In genomic region chr16:71854369-71854948, GRCh38 we compare ENCODE assay signal across 21 cellular contexts. TPM values are rescaled to one million over a fixed set of nuclear protein-coding genes. Genes with fewer than 3 reads are reported as not detected.
DNase-seq lines count a peak whose midpoint lies in the region; ATAC-seq and TF ChIP-seq lines count a peak whose summit lies in the region.
"Had no signal": no experiment of that assay in that cellular context is flagged by ENCODE, and none has a peak within 500 bp of the region (broad histone marks: within the 10 kb centered on the region; RNA-seq: fewer than 3 reads in every experiment).

No MANE protein-coding gene starts in this region.

- H3K4me3 Mint-ChIP-seq in CD8-positive, alpha-beta T cell, result no peak overlapping the region
- peak overlapping the region; percentile 71 for H3K4me3 Mint-ChIP-seq in central memory CD8-positive, alpha-beta T cell
- no peak overlapping the region for H3K4me3 Mint-ChIP-seq in natural killer cell
- H3K4me3 Mint-ChIP-seq: activated naive CD8-positive, alpha-beta T cell treated with anti-CD3 and anti-CD28 coated beads, Interleukin-2, amount 10 ng/mL, durations not matched to agents 7 days and 5 days; dendritic cell treated with granulocyte-macrophage colony-stimulating factor and Interleukin-4, amounts not matched to agents 40 ng/mL and 50 ng/mL, for 4 days had no signal

- CTCF ChIA-PET in CD8-positive, alpha-beta T cell (lab: Charles Lee), result interaction anchor here (1.1 kb wide), 1 partner anchor 27 kb away, joined by 3 read pairs; no protein-coding TSS in a partner anchor

- DNase-seq in CD8-positive, alpha-beta T cell, result no peak
- DNase-seq in M059J (ENCODE audit: low read depth) (peak; percentile 68), natural killer cell (no peak), DMS53 treated with DMSO at 0.1 percent for 48 hours (lab: John Stamatoyannopoulos, UW; ENCODE audit: unreplicated experiment) (no peak)
- DNase-seq in central memory CD8-positive, alpha-beta T cell (ENCODE audit: low spot score in 2 of 2), result no peak
- DNase-seq in effector CD8-positive, alpha-beta T cell (lab: John Stamatoyannopoulos, UW), result no peak
- DNase-seq: activated CD4-positive, alpha-beta T cell treated with anti-CD3 and anti-CD28 coated beads, Interleukin-2, amount 50 U/mL, for 1 hour; activated naive CD8-positive, alpha-beta T cell treated with anti-CD3 and anti-CD28 coated beads, Interleukin-2, amount 10 ng/mL, durations not matched to agents 7 days and 5 days; brain microvascular endothelial cell; naive thymus-derived CD8-positive, alpha-beta T cell; NCI-H1417; NCI-H2171; NCI-H82; small intestine; stimulated activated CD4-positive, alpha-beta T cell treated with anti-CD3 and anti-CD28 coated beads, Interleukin-4, amount 100 ng/mL, for 24 hours; substantia nigra had no signal

- H3K27ac Mint-ChIP-seq in CD8-positive, alpha-beta T cell, result peak overlapping the region; percentile 70
- peak overlapping the region; percentile 78 for H3K27ac Mint-ChIP-seq in central memory CD8-positive, alpha-beta T cell (ENCODE audit: low read depth)
- peak overlapping the region; percentile 78 to 80 for H3K27ac Mint-ChIP-seq in natural killer cell
- H3K27ac Mint-ChIP-seq: activated naive CD8-positive, alpha-beta T cell treated with anti-CD3 and anti-CD28 coated beads, Interleukin-2, amount 10 ng/mL, durations not matched to agents 7 days and 5 days; dendritic cell treated with granulocyte-macrophage colony-stimulating factor and Interleukin-4, amounts not matched to agents 40 ng/mL and 50 ng/mL, for 4 days had no signal

- peaks cover 64% of the 10 kb centered on the region for H3K4me1 Mint-ChIP-seq in CD8-positive, alpha-beta T cell (ENCODE audit: low read depth)
- H3K4me1 Mint-ChIP-seq in central memory CD8-positive, alpha-beta T cell, result peaks cover 72% of the 10 kb centered on the region
- H3K4me1 Mint-ChIP-seq in natural killer cell, result peaks cover 37 to 59% of the 10 kb centered on the region in 2 donors

- POLR2A ChIA-PET in CD8-positive, alpha-beta T cell (lab: Charles Lee), result interaction anchor here (1.0 kb wide), 1 partner anchor 9 kb away, joined by 4 read pairs; the partner anchor contains the start of gene ATXN1L

- intact Hi-C loops in CD8-positive, alpha-beta T cell (cut with DNase I, micrococcal nuclease), result no loop called here
- intact Hi-C loops in natural killer cell (cut with micrococcal nuclease), result no loop called here

- H3K36me3 Mint-ChIP-seq in CD8-positive, alpha-beta T cell, result peaks cover 83% of the 10 kb centered on the region
- peaks cover 35% of the 10 kb centered on the region for H3K36me3 Mint-ChIP-seq in central memory CD8-positive, alpha-beta T cell (ENCODE audit: insufficient read depth)
- no peaks in the 10 kb centered on the region for H3K36me3 Mint-ChIP-seq in natural killer cell

- H3K36me3 ChIP-seq in CD8-positive, alpha-beta T cell (ENCODE audit: insufficient read depth, low read length), result peaks cover 22% of the 10 kb centered on the region

- no peak for TF ChIP-seq CTCF in CD8-positive, alpha-beta T cell (IDR thresholded peaks at IDR 0.05)
- TF ChIP-seq CTCF in natural killer cell (IDR thresholded peaks at IDR 0.05), result no peak

- no peak overlapping the region for H3K4me3 ChIP-seq in CD8-positive, alpha-beta T cell (ENCODE audit: low read depth, low read length)
- H3K4me3 ChIP-seq: gastroesophageal sphincter had no signal

- H3K27me3 Mint-ChIP-seq in CD8-positive, alpha-beta T cell (ENCODE audit: low read depth), result no peaks in the 10 kb centered on the region
- H3K27me3 Mint-ChIP-seq in central memory CD8-positive, alpha-beta T cell, result no peaks in the 10 kb centered on the region
- no peaks in the 10 kb centered on the region for H3K27me3 Mint-ChIP-seq in natural killer cell (ENCODE audit: low read depth in 2 of 2)
- H3K27me3 Mint-ChIP-seq: activated naive CD8-positive, alpha-beta T cell treated with anti-CD3 and anti-CD28 coated beads, Interleukin-2, amount 10 ng/mL, durations not matched to agents 7 days and 5 days; dendritic cell treated with granulocyte-macrophage colony-stimulating factor and Interleukin-4, amounts not matched to agents 40 ng/mL and 50 ng/mL, for 4 days; naive thymus-derived CD8-positive, alpha-beta T cell had no signal

- H3K27ac ChIP-seq in CD8-positive, alpha-beta T cell (ENCODE audit: low read depth, low read length), result no peak overlapping the region
- H3K27ac ChIP-seq: brain microvascular endothelial cell, gastroesophageal sphincter had no signal

- H3K9me3 ChIP-seq in CD8-positive, alpha-beta T cell (ENCODE audit: low read length), result no peaks in the 10 kb centered on the region
- H3K9me3 ChIP-seq: gastroesophageal sphincter had no signal

- H3K9me3 Mint-ChIP-seq in CD8-positive, alpha-beta T cell, result no peaks in the 10 kb centered on the region
- H3K9me3 Mint-ChIP-seq in central memory CD8-positive, alpha-beta T cell, result no peaks in the 10 kb centered on the region
- no peaks in the 10 kb centered on the region for H3K9me3 Mint-ChIP-seq in natural killer cell
- H3K9me3 Mint-ChIP-seq: activated naive CD8-positive, alpha-beta T cell treated with anti-CD3 and anti-CD28 coated beads, Interleukin-2, amount 10 ng/mL, durations not matched to agents 7 days and 5 days; dendritic cell treated with granulocyte-macrophage colony-stimulating factor and Interleukin-4, amounts not matched to agents 40 ng/mL and 50 ng/mL, for 4 days; naive thymus-derived CD8-positive, alpha-beta T cell had no signal

- ATAC-seq in CD8-positive, alpha-beta T cell, result no peak
- ATAC-seq in central memory CD8-positive, alpha-beta T cell (replicated peaks; ENCODE audit: extremely low read depth, poor library complexity, severe bottlenecking), result no peak
- ATAC-seq in natural killer cell (no peak), HG03521 (IDR thresholded peaks at IDR 0.05; ENCODE audit: unreplicated experiment) (no peak)
- ATAC-seq: esophagus mucosa; gastroesophageal sphincter; naive thymus-derived CD8-positive, alpha-beta T cell; Panc1 had no signal

- H3K27me3 ChIP-seq in CD8-positive, alpha-beta T cell (ENCODE audit: insufficient read depth, low read length), result no peaks in the 10 kb centered on the region
- H3K27me3 ChIP-seq: brain microvascular endothelial cell, gastroesophageal sphincter had no signal

- peaks cover 31% of the 10 kb centered on the region for H3K4me1 ChIP-seq in CD8-positive, alpha-beta T cell (ENCODE audit: insufficient read depth, low read length)

RNA-seq across cellular contexts. Expression of gene ATXN1L, which starts 8.7 kb away (rescaled TPM):
- total RNA-seq in CD8-positive, alpha-beta T cell, result 10 to 100 TPM; 64.9 to 67.4 TPM
- total RNA-seq in M059J (2014; rRNA removed; shearing (Covaris generic)), result 10.5 and 15.0 TPM in 2 replicates
- total RNA-seq in natural killer cell, result 10 to 100 TPM; 59.7 to 66.9 (median 59.8) TPM

RNA-seq across cellular contexts. Expression of gene ZNF821, which starts 29.5 kb away (rescaled TPM):
- total RNA-seq in CD8-positive, alpha-beta T cell, result 10 to 100 TPM in 1 of 2 experiments, 1 to 10 TPM in 1; 8.4 to 10.1 TPM
- total RNA-seq in M059J (2014; rRNA removed; shearing (Covaris generic)), result 12.9 and 13.8 TPM in 2 replicates
- 10 to 100 TPM; 14.0 to 19.1 (median 18.2) TPM for total RNA-seq in natural killer cell

RNA-seq across cellular contexts. Expression of gene IST1, which starts 40.9 kb away (rescaled TPM):
- 100 to 1,000 TPM; 460 to 476 TPM for total RNA-seq in CD8-positive, alpha-beta T cell
- total RNA-seq in M059J (2014; rRNA removed; shearing (Covaris generic)), result 233 and 241 TPM in 2 replicates
- total RNA-seq in natural killer cell, result 100 to 1,000 TPM; 363 to 391 (median 378) TPM

RNA-seq across cellular contexts. Expression of gene AP1G1, which starts 45.8 kb away (rescaled TPM):
- total RNA-seq in CD8-positive, alpha-beta T cell, result 100 to 1,000 TPM; 179 to 202 TPM
- total RNA-seq in M059J (2014; rRNA removed; shearing (Covaris generic)), result 58.9 and 78.4 TPM in 2 replicates
- total RNA-seq in natural killer cell, result 100 to 1,000 TPM; 176 to 212 (median 188) TPM
